In the genomic region with DNA sequence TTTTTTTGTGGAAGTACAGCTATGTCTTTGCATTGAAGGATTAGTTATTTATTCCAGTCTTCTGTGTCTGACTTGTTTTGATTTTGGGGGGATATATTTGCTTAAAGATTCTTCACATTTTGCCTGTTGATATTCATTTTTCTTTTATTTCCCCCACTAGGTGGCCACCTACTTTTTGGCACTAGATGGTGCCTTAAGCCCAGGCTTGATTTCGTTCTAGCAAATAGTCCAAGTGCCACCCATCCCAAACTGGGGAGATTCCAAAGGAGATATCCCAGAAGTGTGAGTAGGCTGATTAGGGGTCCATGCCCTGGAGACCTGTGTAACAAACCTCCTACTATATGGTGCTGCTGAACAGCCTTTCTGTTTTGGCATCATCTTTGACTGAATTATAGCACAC, we compare ENCODE assay signal across 9 cellular contexts.
DNase-seq lines count a peak whose midpoint lies in the region; ATAC-seq and TF ChIP-seq lines count a peak whose summit lies in the region.
"Had no signal": no experiment of that assay in that cellular context is flagged by ENCODE, and none has a peak within 500 bp of the region (broad histone marks: within the 10 kb centered on the region; RNA-seq: fewer than 3 reads in every experiment).

No MANE protein-coding gene starts in this region.

- POLR2A ChIA-PET in SK-N-SH (lab: Yijun Ruan, JAX) = no interaction called here
- POLR2A ChIA-PET in activated CD4-positive, alpha-beta T cell treated with anti-CD3 and anti-CD28 coated beads, Interleukin-2, amount 10 ng/mL, durations not matched to agents 7 days and 5 days (lab: Charles Lee) = no interaction called here

- no peaks in the 10 kb centered on the region for H3K27me3 ChIP-seq in H9 (ENCODE audit: insufficient read depth, low read length)
- H3K27me3 ChIP-seq in SK-N-SH (ENCODE audit: insufficient read depth) = no peaks in the 10 kb centered on the region

- no peak overlapping the region for H2BK20ac ChIP-seq in H9 (ENCODE audit: low read depth, low read length, poor library complexity, severe bottlenecking)

- no peak overlapping the region for H3K56ac ChIP-seq in H9 (ENCODE audit: insufficient read length, low read depth, low read length)

- no peaks in the 10 kb centered on the region for H3K36me3 ChIP-seq in SK-N-SH (replicated peaks in 1 of 2; ENCODE audit: control insufficient read depth in 1 of 2, insufficient read depth in 2 of 2, low read length in 1 of 2)

- in situ Hi-C loops in Caki2 (cut with HindIII; ENCODE audit: low pct_unique_long_range_greater_than_20kb, low sequenced_read_pairs) = no loop called here

- peak; percentile 65 for TF ChIP-seq CTCF in H9 (conservative IDR thresholded peaks at IDR 0.05)
- peak; percentile 52 for TF ChIP-seq CTCF in SK-N-SH (IDR thresholded peaks at IDR 0.05)
- peak; percentile 63 for TF ChIP-seq CTCF in glutamatergic neuron (IDR thresholded peaks at IDR 0.05; ENCODE audit: partially characterized antibody, unreplicated experiment)

- no peak for ATAC-seq in HG02759 (IDR thresholded peaks at IDR 0.05; ENCODE audit: unreplicated experiment)
- ATAC-seq: stimulated activated naive B cell treated with anti-CD40 and anti-IgM and Interleukin-4, amounts not matched to agents 10 μg/mL and 1 μg/mL and 100 μg/mL, for 72 hours had no signal

- H3K4me3 ChIP-seq in SK-N-SH (ENCODE audit: low read depth in 2 of 2, low read length in 1 of 2) = no peak overlapping the region

- H4K20me1 ChIP-seq in H9 (ENCODE audit: control insufficient read depth, insufficient read depth, insufficient read length) (no peaks in the 10 kb centered on the region), SK-N-SH (ENCODE audit: insufficient read depth) (no peaks in the 10 kb centered on the region)

- H2AFZ ChIP-seq in H9 (ENCODE audit: low read length) = no peak overlapping the region
- H2AFZ ChIP-seq in SK-N-SH (ENCODE audit: low read depth) = no peak overlapping the region

- no peak overlapping the region for H4K8ac ChIP-seq in H9 (replicated peaks; ENCODE audit: insufficient read length, low read depth, low read length)

- H3K9ac ChIP-seq in H9 (ENCODE audit: extremely low read depth, insufficient read length, low read length) (no peak overlapping the region), SK-N-SH (no peak overlapping the region)

- no peak overlapping the region for H3K4ac ChIP-seq in H9 (ENCODE audit: low read depth, low read length)

- peak; percentile 32; the same call in 1 of the 2 replicates for TF ChIP-seq RAD21 in SK-N-SH (IDR thresholded peaks at IDR 0.05; ENCODE audit: low read length)

- H3K27me3 Mint-ChIP-seq in H9 (ENCODE audit: low read depth) = no peaks in the 10 kb centered on the region
- H3K27me3 Mint-ChIP-seq in glutamatergic neuron (ENCODE audit: unreplicated experiment) = no peaks in the 10 kb centered on the region
- no peaks in the 10 kb centered on the region for H3K27me3 Mint-ChIP-seq in activated CD4-positive, alpha-beta T cell treated with anti-CD3 and anti-CD28 coated beads, Interleukin-2, amount 10 ng/mL, durations not matched to agents 7 days and 5 days
- H3K27me3 Mint-ChIP-seq: stimulated activated naive B cell treated with anti-CD40 and anti-IgM and Interleukin-4, amounts not matched to agents 10 μg/mL and 1 μg/mL and 100 μg/mL, for 72 hours had no signal

- no peak overlapping the region for H2BK12ac ChIP-seq in H9 (ENCODE audit: insufficient read length, low read depth, low read length)

- no peak overlapping the region for H2BK5ac ChIP-seq in H9 (ENCODE audit: insufficient read length, low read length)

- no peak overlapping the region for H3T11ph ChIP-seq in H9 (ENCODE audit: low read length)

- CTCF ChIA-PET in SK-N-SH (lab: Yijun Ruan, JAX) = interaction anchor here (0.9 to 1.1 kb wide), 2 partner anchors 11 to 330 kb away, joined by 3 read pairs; no protein-coding TSS in a partner anchor
- CTCF ChIA-PET in activated CD4-positive, alpha-beta T cell treated with anti-CD3 and anti-CD28 coated beads, Interleukin-2, amount 10 ng/mL, durations not matched to agents 7 days and 5 days (lab: Charles Lee) = no interaction called here

- no peak overlapping the region for H4K91ac ChIP-seq in H9 (ENCODE audit: insufficient read length, low read depth, low read length)

- H3K27ac ChIP-seq in H9 (ENCODE audit: insufficient read length, low read depth, low read length) = no peak overlapping the region
- H3K27ac ChIP-seq in SK-N-SH (ENCODE audit: low read depth in 2 of 2, low read length in 1 of 2) = no peak overlapping the region

- H3K9me3 ChIP-seq in H9 (ENCODE audit: control insufficient read depth, low read depth, low read length) (no peaks in the 10 kb centered on the region), SK-N-SH (peaks cover 5% of the 10 kb centered on the region; the same call in 1 of the 2 replicates)

- DNase-seq in Caki2 (ENCODE audit: low read depth) (peak; percentile 30), H9 (no peak), SK-N-SH (no peak), glutamatergic neuron (no peak), AG08396 (ENCODE audit: low spot score) (no peak)
- no peak for DNase-seq in stimulated activated CD4-positive, alpha-beta T cell treated with anti-CD3 and anti-CD28 coated beads, Interleukin-12 subunit alpha, Interleukin-12 subunit beta, amount 100 ng/mL, for 4 hours
- no peak for DNase-seq in activated CD4-positive, alpha-beta T cell treated with anti-CD3 and anti-CD28 coated beads, Interleukin-2, amount 10 ng/mL, durations not matched to agents 7 days and 5 days
- DNase-seq: stimulated activated naive B cell treated with anti-CD40 and anti-IgM and Interleukin-4, amounts not matched to agents 10 μg/mL and 1 μg/mL and 100 μg/mL, for 72 hours had no signal

- H3K4me1 Mint-ChIP-seq in H9 (peaks cover 0 to 3% of the 10 kb centered on the region in 2 experiments; a peak in 2 of 4 replicates), glutamatergic neuron (ENCODE audit: low read depth, unreplicated experiment) (no peaks in the 10 kb centered on the region)
- H3K4me1 Mint-ChIP-seq in activated CD4-positive, alpha-beta T cell treated with anti-CD3 and anti-CD28 coated beads, Interleukin-2, amount 10 ng/mL, durations not matched to agents 7 days and 5 days = no peaks in the 10 kb centered on the region
- H3K4me1 Mint-ChIP-seq: stimulated activated naive B cell treated with anti-CD40 and anti-IgM and Interleukin-4, amounts not matched to agents 10 μg/mL and 1 μg/mL and 100 μg/mL, for 72 hours had no signal

- H3K4me3 Mint-ChIP-seq in H9 (no peak overlapping the region), glutamatergic neuron (ENCODE audit: unreplicated experiment) (no peak overlapping the region)
- no peak overlapping the region for H3K4me3 Mint-ChIP-seq in activated CD4-positive, alpha-beta T cell treated with anti-CD3 and anti-CD28 coated beads, Interleukin-2, amount 10 ng/mL, durations not matched to agents 7 days and 5 days
- H3K4me3 Mint-ChIP-seq: stimulated activated naive B cell treated with anti-CD40 and anti-IgM and Interleukin-4, amounts not matched to agents 10 μg/mL and 1 μg/mL and 100 μg/mL, for 72 hours had no signal

- H3K4me1 ChIP-seq in H9 (ENCODE audit: insufficient read depth, low read length) = no peaks in the 10 kb centered on the region
- H3K4me1 ChIP-seq in SK-N-SH (ENCODE audit: control insufficient read depth in 1 of 2, insufficient read depth in 2 of 2, low read depth in 1 of 2, low read length in 1 of 2) = no peaks in the 10 kb centered on the region

- no peak overlapping the region for H4K5ac ChIP-seq in H9 (ENCODE audit: insufficient read length, low read depth, low read length)

- H3K79me2 ChIP-seq in H9 (ENCODE audit: insufficient read depth, low read length) (no peaks in the 10 kb centered on the region), SK-N-SH (ENCODE audit: insufficient read depth) (no peaks in the 10 kb centered on the region)

- H3K18ac ChIP-seq in H9 (ENCODE audit: insufficient read length, low read depth, low read length) = no peak overlapping the region

- no CpG with 5 or more reads among the region's 1 CpG for WGBS in H9 (ENCODE audit: extremely low coverage, insufficient read length, low lambda C conversion rate)
- 5% methylated on average over 1 of the region's 1 CpG for WGBS in SK-N-SH (ENCODE audit: low lambda C conversion rate)

- no peak for TF ChIP-seq EP300 in SK-N-SH (IDR thresholded peaks at IDR 0.05; ENCODE audit: borderline replicate concordance in 1 of 2, low read depth in 1 of 2, low read length in 1 of 2)

- H3K23me2 ChIP-seq in H9 (ENCODE audit: insufficient read length, low read depth, low read length, poor library complexity, severe bottlenecking) = no peaks in the 10 kb centered on the region

- peaks cover 16 to 22% of the 10 kb centered on the region in 2 experiments for H3K9me3 Mint-ChIP-seq in H9
- peaks cover 2% of the 10 kb centered on the region for H3K9me3 Mint-ChIP-seq in glutamatergic neuron (ENCODE audit: unreplicated experiment)
- no peaks in the 10 kb centered on the region for H3K9me3 Mint-ChIP-seq in activated CD4-positive, alpha-beta T cell treated with anti-CD3 and anti-CD28 coated beads, Interleukin-2, amount 10 ng/mL, durations not matched to agents 7 days and 5 days

- H3K36me3 Mint-ChIP-seq in H9 (ENCODE audit: insufficient read depth in 1 of 3, low read depth in 3 of 3) = peaks cover 0 to 23% (median 7%) of the 10 kb centered on the region in 3 experiments
- no peaks in the 10 kb centered on the region for H3K36me3 Mint-ChIP-seq in glutamatergic neuron (ENCODE audit: unreplicated experiment)
- no peaks in the 10 kb centered on the region for H3K36me3 Mint-ChIP-seq in activated CD4-positive, alpha-beta T cell treated with anti-CD3 and anti-CD28 coated beads, Interleukin-2, amount 10 ng/mL, durations not matched to agents 7 days and 5 days (ENCODE audit: low read depth)
- H3K36me3 Mint-ChIP-seq: stimulated activated naive B cell treated with anti-CD40 and anti-IgM and Interleukin-4, amounts not matched to agents 10 μg/mL and 1 μg/mL and 100 μg/mL, for 72 hours had no signal

- H3K23ac ChIP-seq in H9 (ENCODE audit: insufficient read length, low read depth, low read length) = no peak overlapping the region

- H3K79me1 ChIP-seq in H9 (ENCODE audit: insufficient read depth, low read depth, low read length, poor library complexity, severe bottlenecking) = no peaks in the 10 kb centered on the region

- no peak overlapping the region for H2BK15ac ChIP-seq in H9 (ENCODE audit: low read depth, low read length)

- H3F3A ChIP-seq in SK-N-SH (replicated peaks; ENCODE audit: insufficient read depth) = no peaks in the 10 kb centered on the region

- no peak overlapping the region for H2BK120ac ChIP-seq in H9 (ENCODE audit: low read depth, low read length, poor library complexity, severe bottlenecking)

- H3K4me2 ChIP-seq in H9 (ENCODE audit: insufficient read depth, insufficient read length, low read length) (no peak overlapping the region), SK-N-SH (no peak overlapping the region)

- peak overlapping the region in 1 of 3 experiments; percentile 50; a peak in 1 of 7 replicates for H3K27ac Mint-ChIP-seq in H9
- H3K27ac Mint-ChIP-seq in glutamatergic neuron (ENCODE audit: unreplicated experiment) = no peak overlapping the region
- H3K27ac Mint-ChIP-seq in activated CD4-positive, alpha-beta T cell treated with anti-CD3 and anti-CD28 coated beads, Interleukin-2, amount 10 ng/mL, durations not matched to agents 7 days and 5 days = no peak overlapping the region
- H3K27ac Mint-ChIP-seq: stimulated activated naive B cell treated with anti-CD40 and anti-IgM and Interleukin-4, amounts not matched to agents 10 μg/mL and 1 μg/mL and 100 μg/mL, for 72 hours had no signal

- H2AK5ac ChIP-seq in H9 (ENCODE audit: insufficient read length, low read length) = no peak overlapping the region

- no peak overlapping the region for H3K14ac ChIP-seq in H9 (ENCODE audit: insufficient read depth, low read length)

- no peaks in the 10 kb centered on the region for H3K9me2 ChIP-seq in SK-N-SH
